9 cellular contexts compared by ENCODE assay signal in the genomic region with DNA sequence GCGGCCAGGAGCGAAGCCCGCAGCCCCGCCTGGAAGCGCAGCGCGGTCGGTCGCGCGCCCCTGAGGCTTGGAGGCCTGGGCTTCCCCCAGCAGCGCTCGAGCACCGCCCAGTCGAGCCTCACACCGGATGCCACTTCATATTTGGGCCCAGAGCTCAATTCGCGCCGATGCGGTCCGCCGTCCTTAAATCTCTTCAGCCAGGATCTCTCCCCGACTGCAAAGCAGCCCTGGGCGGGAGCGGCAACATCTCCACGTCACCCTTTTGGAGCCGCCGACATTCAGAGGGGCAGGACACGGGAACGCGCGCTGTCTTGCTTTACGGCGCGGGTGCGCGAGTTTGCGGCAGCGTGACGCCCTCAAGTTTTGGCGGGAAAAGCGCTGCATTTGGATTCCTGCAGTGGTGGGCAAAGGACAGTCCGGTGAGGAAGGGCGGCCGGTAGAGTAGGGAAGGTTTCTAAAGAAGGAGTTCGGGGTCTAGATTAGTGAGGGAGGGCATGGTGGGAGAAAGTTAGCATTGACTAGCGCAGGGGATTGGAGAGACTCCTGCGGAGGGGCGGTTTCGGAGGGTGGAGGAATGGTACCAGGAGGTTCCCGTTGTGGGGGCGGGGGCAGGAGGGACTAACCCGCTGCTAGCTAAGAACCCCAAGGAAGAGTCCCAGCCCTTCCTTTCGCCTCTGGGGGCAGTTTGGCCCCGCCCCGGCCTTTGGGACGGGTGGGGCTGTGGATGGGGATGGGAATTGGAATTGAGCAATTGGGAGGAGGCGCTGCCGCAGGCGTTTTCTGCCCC. TPM values are rescaled to one million over a fixed set of nuclear protein-coding genes. Genes with fewer than 3 reads are reported as not detected.
DNase-seq lines count a peak whose midpoint lies in the region; ATAC-seq, FAIRE-seq and TF ChIP-seq lines count a peak whose summit lies in the region.
"Had no signal": no experiment of that assay in that cellular context is flagged by ENCODE, and none has a peak within 500 bp of the region (broad histone marks: within the 10 kb centered on the region; RNA-seq: fewer than 3 reads in every experiment).

No MANE protein-coding gene starts in this region.

- H3K4me1 ChIP-seq in kidney (ENCODE audit: control insufficient read depth in 1 of 2, insufficient read depth in 1 of 2, low read depth in 1 of 2, low read length in 2 of 2) = peaks cover 0 to 4% of the 10 kb centered on the region in 2 donors

- peak overlapping the region; percentile 21 to 88 for H3K9ac ChIP-seq in kidney (ENCODE audit: low read length in 2 of 2)

- TF ChIP-seq CTCF in AG09309 (IDR thresholded peaks at IDR 0.05; ENCODE audit: control insufficient read depth, insufficient read depth, low read depth, low read length, missing control alignments) (no peak), kidney (IDR thresholded peaks at IDR 0.05; ENCODE audit: borderline replicate concordance, extremely low read depth, insufficient read depth) (no peak)

- peak overlapping the region; percentile 84 for H3K4me3 ChIP-seq in AG09309 (ENCODE audit: control insufficient read depth, low read depth, low read length)
- peak overlapping the region; percentile 78 to 83 for H3K4me3 ChIP-seq in kidney (ENCODE audit: low read length in 2 of 2)

- DNase-seq in AG09309 (ENCODE audit: low read depth) (peak; percentile 32), NCI-H2227 treated with DMSO at 0.1 percent for 48 hours (lab: John Stamatoyannopoulos, UW) (peak; percentile 91), cerebellar cortex (ENCODE audit: low spot score) (peak; percentile 91), kidney (peak; percentile 93)
- DNase-seq in stimulated activated CD4-positive, alpha-beta T cell treated with anti-CD3 and anti-CD28 coated beads, Interleukin-15, amount 100 ng/mL, for 1 hour (ENCODE audit: low read depth in 1 of 2, low spot score in 1 of 2) = peak; percentile 66 to 78

- no peak for FAIRE-seq in kidney (lab: Jason Lieb, UNC)

- intact Hi-C loops in kidney (cut with DNase I) = no loop called here

- ATAC-seq in GM18909 (IDR thresholded peaks at IDR 0.05; ENCODE audit: poor library complexity, unreplicated experiment) = peak; percentile 88
- ATAC-seq in HG03175 (IDR thresholded peaks at IDR 0.05; ENCODE audit: unreplicated experiment) = peak; percentile 85
- peak; percentile 93 to 95 for ATAC-seq in activated CD4-positive, CD25-positive, alpha-beta regulatory T cell treated with anti-CD3 and anti-CD28 coated beads, Interleukin-2, amount 50 U/mL, for 24 hours

- peak overlapping the region; percentile 94 to 96 for H3K27ac ChIP-seq in kidney (ENCODE audit: low read depth in 2 of 2, low read length in 2 of 2)

- peaks cover 0 to 5% of the 10 kb centered on the region in 2 donors for H3K36me3 ChIP-seq in kidney (ENCODE audit: control insufficient read depth in 1 of 2, insufficient read depth in 2 of 2, low read length in 2 of 2)

- H3K9me3 ChIP-seq in kidney (ENCODE audit: control insufficient read depth in 1 of 2, low read length in 2 of 2) = no peaks in the 10 kb centered on the region

RNA-seq across cellular contexts. Expression of gene CHEK1, which starts 0.8 kb away (rescaled TPM):
- 4.9 TPM for total RNA-seq in kidney
- polyA plus RNA-seq in kidney (ENCODE audit: insufficient read depth, low read depth, low replicate concordance) = 4.6 TPM

RNA-seq across cellular contexts. Expression of gene STT3A, which starts 33.1 kb away (rescaled TPM):
- 125 TPM for total RNA-seq in kidney
- 65.0 TPM for polyA plus RNA-seq in kidney (ENCODE audit: insufficient read depth, low read depth, low replicate concordance)

RNA-seq across cellular contexts. Expression of gene ACRV1, which starts 54.9 kb away (rescaled TPM):
- total RNA-seq in kidney = not detected
- not detected for polyA plus RNA-seq in kidney (ENCODE audit: insufficient read depth, low read depth, low replicate concordance)
- total RNA-seq: T-helper 2 cell treated with Interferon-gamma antibody and Interleukin-4, amounts not matched to agents 100 ng/mL and 5 ng/mL, for 36 hours had no signal

RNA-seq across cellular contexts. Expression of gene EI24, which starts 56.5 kb away (rescaled TPM):
- 69.1 TPM for total RNA-seq in kidney
- polyA plus RNA-seq in kidney (ENCODE audit: insufficient read depth, low read depth, low replicate concordance) = 63.3 TPM

Comparison
In these comparisons a context has a peak if more than half of its experiments do, and no peak if none do; other contexts are left out.
1. Peak in every context shown above with its lines: DNase-seq, ATAC-seq, H3K4me3 ChIP-seq and H3K27ac ChIP-seq.
2. DNase-seq: peak in every context shown above with its lines; median percentile 93 in kidney; 91 in NCI-H2227 treated with DMSO at 0.1 percent for 48 hours; 91 in cerebellar cortex; 72 in stimulated activated CD4-positive, alpha-beta T cell treated with anti-CD3 and anti-CD28 coated beads, Interleukin-15, amount 100 ng/mL, for 1 hour; 32 in AG09309.